Comparison of ENCODE assay signal across 15 cellular contexts in the genomic region with DNA sequence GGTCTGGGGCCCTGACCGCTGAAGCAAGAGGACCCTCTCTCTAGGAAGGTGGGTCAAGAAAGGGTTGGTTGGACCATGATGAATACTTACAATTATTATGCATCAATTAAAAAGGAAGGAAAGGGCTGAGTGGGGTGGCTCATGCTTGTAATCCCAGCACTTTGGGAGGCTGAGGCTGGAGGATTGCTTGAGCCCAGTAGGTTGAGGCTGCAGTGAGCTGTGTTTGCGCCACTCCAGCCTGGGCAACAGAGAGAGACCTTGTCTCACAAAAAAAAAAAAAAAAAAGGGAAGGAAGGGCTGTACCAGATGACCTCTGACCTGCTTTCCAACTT. TPM values are rescaled to one million over a fixed set of nuclear protein-coding genes. Genes with fewer than 3 reads are reported as not detected.
"Had no signal": no experiment of that assay in that cellular context is flagged by ENCODE, and none has a peak within 500 bp of the region (broad histone marks: within the 10 kb centered on the region; RNA-seq: fewer than 3 reads in every experiment).

No MANE protein-coding gene starts in this region.

- ATAC-seq: effector memory CD8-positive, alpha-beta T cell; SK-N-SH treated with all-trans-retinoic acid at 6 μM for 48 hours; stimulated activated naive B cell treated with anti-CD40 and anti-IgM and Interleukin-4, amounts not matched to agents 10 μg/mL and 1 μg/mL and 100 μg/mL, for 72 hours; T-helper 17 cell had no signal

- H3K27me3 ChIP-seq: right lobe of liver had no signal

- H3K36me3 ChIP-seq: right lobe of liver, suprapubic skin had no signal

- H3K9me3 ChIP-seq: right lobe of liver, suprapubic skin had no signal

- DNase-seq: activated B cell treated with CpG ODN at 0.5 μM for 24 hours; activated CD4-positive, alpha-beta T cell treated with anti-CD3 and anti-CD28 coated beads, Interleukin-2, amount 10 ng/mL, durations not matched to agents 24 days and 14 days; activated T-cell treated with anti-CD3 and anti-CD28 coated beads for 4 hours; central memory CD4-positive, alpha-beta T cell; effector memory CD8-positive, alpha-beta T cell; naive B cell; stimulated activated CD4-positive, alpha-beta T cell treated with anti-CD3 and anti-CD28 coated beads, Interleukin-1b, Interleukin-23, amount 100 ng/mL, for 48 hours; stimulated activated naive B cell treated with anti-CD40 and anti-IgM and Interleukin-4, amounts not matched to agents 10 μg/mL and 1 μg/mL and 100 μg/mL, for 72 hours; T-helper 17 cell had no signal

- H3K27ac ChIP-seq: epithelial cell of prostate, right lobe of liver had no signal

- H3K4me3 ChIP-seq: lung, right lobe of liver, suprapubic skin had no signal

RNA-seq across cellular contexts. Expression of gene GFAP, which starts 0.4 kb away (rescaled TPM):
- total RNA-seq: activated B cell treated with CpG ODN at 0.5 μM for 24 hours; activated CD4-positive, alpha-beta T cell treated with anti-CD3 and anti-CD28 coated beads, Interleukin-2, amount 10 ng/mL, durations not matched to agents 24 days and 14 days; activated CD8-positive, alpha-beta memory T cell treated with anti-CD3 and anti-CD28 coated beads for 36 hours had no signal

RNA-seq across cellular contexts. Expression of gene C1QL1, which starts 52.4 kb away (rescaled TPM):
- total RNA-seq: activated B cell treated with CpG ODN at 0.5 μM for 24 hours, suprapubic skin, T-helper 17 cell had no signal
